19 cellular contexts compared by ENCODE assay signal in the genomic region with DNA sequence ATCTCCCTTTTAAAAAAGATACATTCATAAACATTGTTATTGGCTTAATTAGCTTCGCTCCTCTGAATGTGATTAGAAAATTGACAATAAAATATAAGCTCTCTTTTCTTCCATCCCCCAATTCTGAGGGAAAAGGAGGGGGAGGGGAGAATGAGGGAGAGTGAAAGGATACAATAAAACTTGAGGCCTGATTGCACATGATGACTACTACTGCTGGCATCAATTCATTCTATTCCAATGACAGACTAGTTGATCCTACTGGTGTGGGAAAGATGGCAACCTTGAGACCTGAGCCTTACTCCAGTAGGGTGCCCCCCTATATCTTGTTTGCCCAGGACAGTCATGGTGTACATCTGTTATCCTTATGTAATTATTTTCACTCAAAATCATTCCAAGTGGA. TPM values are rescaled to one million over a fixed set of nuclear protein-coding genes. Genes with fewer than 3 reads are reported as not detected.
DNase-seq lines count a peak whose midpoint lies in the region; ATAC-seq and TF ChIP-seq lines count a peak whose summit lies in the region.
"Had no signal": no experiment of that assay in that cellular context is flagged by ENCODE, and none has a peak within 500 bp of the region (broad histone marks: within the 10 kb centered on the region; RNA-seq: fewer than 3 reads in every experiment).

No MANE protein-coding gene starts in this region.

- H3K27me3 Mint-ChIP-seq in HFFc6 (ENCODE audit: insufficient read depth): no peaks in the 10 kb centered on the region
- H3K27me3 Mint-ChIP-seq: B cell had no signal

- H3K27ac ChIP-seq in epithelial cell of prostate: peak overlapping the region; percentile 31
- H3K27ac ChIP-seq: lower lobe of right lung, suprapubic skin had no signal

- H3K27ac Mint-ChIP-seq in HFFc6: peak overlapping the region; percentile 70
- H3K27ac Mint-ChIP-seq: B cell had no signal

- peaks cover 6% of the 10 kb centered on the region; the same call in 1 of the 2 replicates for H3K36me3 Mint-ChIP-seq in HFFc6 (ENCODE audit: low read depth)

- H3K4me1 Mint-ChIP-seq in HFFc6 (ENCODE audit: low read depth): peaks cover 36% of the 10 kb centered on the region

- no peak overlapping the region for H3K4me3 Mint-ChIP-seq in HFFc6
- H3K4me3 Mint-ChIP-seq: activated T-cell treated with anti-CD3 and anti-CD28 coated beads, Interleukin-2, amount 50 U/mL, for 24 hours; B cell had no signal

- TF ChIP-seq CTCF in HFFc6 (IDR thresholded peaks at IDR 0.05): no peak

- no peaks in the 10 kb centered on the region for H3K9me3 Mint-ChIP-seq in HFFc6
- H3K9me3 Mint-ChIP-seq: activated T-cell treated with anti-CD3 and anti-CD28 coated beads, Interleukin-2, amount 50 U/mL, for 24 hours had no signal

- ATAC-seq in GM21528 (IDR thresholded peaks at IDR 0.05; ENCODE audit: low FRiP score, unreplicated experiment) (no peak), HG02852 (IDR thresholded peaks at IDR 0.05; ENCODE audit: unreplicated experiment) (no peak)
- ATAC-seq: activated CD4-positive, CD25-positive, alpha-beta regulatory T cell treated with anti-CD3 and anti-CD28 coated beads, Interleukin-2, amount 50 U/mL, for 24 hours; lower lobe of right lung; Right ventricle myocardium inferior had no signal

- DNase-seq in HFFc6: no peak
- DNase-seq in RPMI7951 (ENCODE audit: low read depth): peak; percentile 7
- DNase-seq in epithelial cell of prostate (ENCODE audit: low read depth, low spot score): no peak
- DNase-seq in DMS53 (lab: John Stamatoyannopoulos, UW): no peak
- DNase-seq in activated CD4-positive, CD25-positive, alpha-beta regulatory T cell treated with anti-CD3 and anti-CD28 coated beads, Interleukin-2, amount 50 U/mL, for 72 hours: no peak
- DNase-seq: activated CD8-positive, alpha-beta memory T cell treated with anti-CD3 and anti-CD28 coated beads for 24 hours; activated naive CD4-positive, alpha-beta T cell; activated T-cell treated with anti-CD3 and anti-CD28 coated beads, Interleukin-2, amount 50 U/mL, for 24 hours; DMS79; hippocampal formation; lower lobe of right lung; NCI-H1436; NCI-H524 had no signal

RNA-seq across cellular contexts. Expression of a gene that starts 4.5 kb away (rescaled TPM):
- total RNA-seq in HFFc6 (2021; fragmentation: NEBNext Ultra II Directional; extraction: Animal tissue kit (Norgen Biotek cat#: 25700)): under 1 TPM in 3 of 6 experiments, not detected in 3; 0.05 to 0.19 (median 0.12) TPM
- 0.39 and 1.1 TPM in 2 replicates for total RNA-seq in RPMI7951 (2014; rRNA removed; shearing (Covaris generic))

RNA-seq across cellular contexts. Expression of a gene that starts 18.7 kb away (rescaled TPM):
- total RNA-seq in HFFc6 (2021; fragmentation: NEBNext Ultra II Directional; extraction: Animal tissue kit (Norgen Biotek cat#: 25700)): 10 to 100 TPM; 46.1 to 52.7 (median 49.7) TPM
- 78.8 and 102 TPM in 2 replicates for total RNA-seq in RPMI7951 (2014; rRNA removed; shearing (Covaris generic))
